1 cellular context compared by ENCODE assay signal in genomic region chr1:207823880-207824566, GRCh38.
TF ChIP-seq lines count a peak whose summit lies in the region.

No MANE protein-coding gene starts in this region.

TF ChIP-seq in SK-N-SH treated with all-trans-retinoic acid at 6 μM for 48 hours, 23 proteins besides CTCF, POLR2A, EP300 and RAD21 (continued from another document):
- TF ChIP-seq, protein P1, sequence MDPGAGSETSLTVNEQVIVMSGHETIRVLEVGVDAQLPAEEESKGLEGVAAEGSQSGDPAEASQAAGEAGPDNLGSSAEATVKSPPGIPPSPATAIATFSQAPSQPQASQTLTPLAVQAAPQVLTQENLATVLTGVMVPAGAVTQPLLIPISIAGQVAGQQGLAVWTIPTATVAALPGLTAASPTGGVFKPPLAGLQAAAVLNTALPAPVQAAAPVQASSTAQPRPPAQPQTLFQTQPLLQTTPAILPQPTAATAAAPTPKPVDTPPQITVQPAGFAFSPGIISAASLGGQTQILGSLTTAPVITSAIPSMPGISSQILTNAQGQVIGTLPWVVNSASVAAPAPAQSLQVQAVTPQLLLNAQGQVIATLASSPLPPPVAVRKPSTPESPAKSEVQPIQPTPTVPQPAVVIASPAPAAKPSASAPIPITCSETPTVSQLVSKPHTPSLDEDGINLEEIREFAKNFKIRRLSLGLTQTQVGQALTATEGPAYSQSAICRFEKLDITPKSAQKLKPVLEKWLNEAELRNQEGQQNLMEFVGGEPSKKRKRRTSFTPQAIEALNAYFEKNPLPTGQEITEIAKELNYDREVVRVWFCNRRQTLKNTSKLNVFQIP (CRISPR knock-in tag; IDR thresholded peaks at IDR 0.05; ENCODE audit: borderline replicate concordance, low read depth), result peak; percentile 81; the same call in 1 of the 2 replicates
- TF ChIP-seq SNAI2 (CRISPR knock-in tag; IDR thresholded peaks at IDR 0.05), result no peak
- no peak for TF ChIP-seq GLIS3 (CRISPR knock-in tag; IDR thresholded peaks at IDR 0.05)
- TF ChIP-seq ZNF8 (CRISPR knock-in tag; IDR thresholded peaks at IDR 0.05), result no peak
- TF ChIP-seq PATZ1 (CRISPR knock-in tag; IDR thresholded peaks at IDR 0.05; ENCODE audit: borderline replicate concordance), result no peak
- TF ChIP-seq CSDC2 (CRISPR knock-in tag; IDR thresholded peaks at IDR 0.05), result no peak
- TF ChIP-seq, protein P2, sequence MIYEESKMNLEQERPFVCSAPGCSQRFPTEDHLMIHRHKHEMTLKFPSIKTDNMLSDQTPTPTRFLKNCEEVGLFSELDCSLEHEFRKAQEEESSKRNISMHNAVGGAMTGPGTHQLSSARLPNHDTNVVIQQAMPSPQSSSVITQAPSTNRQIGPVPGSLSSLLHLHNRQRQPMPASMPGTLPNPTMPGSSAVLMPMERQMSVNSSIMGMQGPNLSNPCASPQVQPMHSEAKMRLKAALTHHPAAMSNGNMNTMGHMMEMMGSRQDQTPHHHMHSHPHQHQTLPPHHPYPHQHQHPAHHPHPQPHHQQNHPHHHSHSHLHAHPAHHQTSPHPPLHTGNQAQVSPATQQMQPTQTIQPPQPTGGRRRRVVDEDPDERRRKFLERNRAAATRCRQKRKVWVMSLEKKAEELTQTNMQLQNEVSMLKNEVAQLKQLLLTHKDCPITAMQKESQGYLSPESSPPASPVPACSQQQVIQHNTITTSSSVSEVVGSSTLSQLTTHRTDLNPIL (CRISPR knock-in tag; IDR thresholded peaks at IDR 0.05; ENCODE audit: low read depth), result no peak
- no peak for TF ChIP-seq OSR1 (CRISPR knock-in tag; IDR thresholded peaks at IDR 0.05)
- TF ChIP-seq TCF4 (CRISPR knock-in tag; IDR thresholded peaks at IDR 0.05; ENCODE audit: borderline replicate concordance), result no peak
